Comparison of ENCODE assay signal across 8 cellular contexts in the genomic region with DNA sequence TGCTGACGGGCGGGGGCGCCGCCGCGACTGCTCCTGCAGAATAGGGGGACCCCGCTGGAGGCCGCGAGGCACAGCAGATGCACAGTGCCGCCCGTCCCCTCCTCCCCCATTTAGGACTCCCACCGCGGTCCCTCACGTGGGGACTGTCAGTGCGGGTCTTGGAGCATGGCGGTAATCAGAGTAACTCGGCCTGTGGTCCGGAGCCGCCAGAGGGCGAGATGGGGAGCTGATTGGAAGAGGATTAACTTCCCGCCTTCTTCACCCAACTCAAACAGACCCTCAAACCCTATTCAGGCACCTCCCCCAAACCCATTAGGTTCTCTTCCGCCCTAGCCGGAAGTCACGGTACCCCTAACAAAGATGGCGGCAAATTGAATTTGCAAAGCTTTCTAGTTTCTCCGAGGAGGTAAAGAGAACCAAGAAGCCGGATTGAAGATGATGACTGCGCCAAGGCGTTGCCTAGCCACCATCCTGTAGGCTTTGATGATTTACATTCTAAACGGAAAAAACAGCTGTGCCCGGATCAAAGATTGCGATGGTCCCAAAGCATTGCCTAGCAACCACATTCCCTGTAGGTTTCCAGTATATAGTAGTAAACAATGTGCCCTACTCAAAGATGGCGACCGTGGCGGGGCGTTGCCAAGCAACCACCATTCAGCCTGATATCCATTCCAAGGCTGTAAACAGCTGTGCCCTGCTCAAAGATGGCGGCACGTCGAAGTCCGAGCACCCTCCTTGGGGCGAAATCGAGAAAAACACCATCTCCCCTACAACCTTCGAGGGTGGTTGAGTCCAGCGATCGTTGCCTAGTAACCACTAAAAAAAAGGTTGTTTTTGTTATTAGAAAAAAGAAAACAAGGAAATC.
DNase-seq lines count a peak whose midpoint lies in the region; ATAC-seq and FAIRE-seq lines count a peak whose summit lies in the region.

A gene with protein sequence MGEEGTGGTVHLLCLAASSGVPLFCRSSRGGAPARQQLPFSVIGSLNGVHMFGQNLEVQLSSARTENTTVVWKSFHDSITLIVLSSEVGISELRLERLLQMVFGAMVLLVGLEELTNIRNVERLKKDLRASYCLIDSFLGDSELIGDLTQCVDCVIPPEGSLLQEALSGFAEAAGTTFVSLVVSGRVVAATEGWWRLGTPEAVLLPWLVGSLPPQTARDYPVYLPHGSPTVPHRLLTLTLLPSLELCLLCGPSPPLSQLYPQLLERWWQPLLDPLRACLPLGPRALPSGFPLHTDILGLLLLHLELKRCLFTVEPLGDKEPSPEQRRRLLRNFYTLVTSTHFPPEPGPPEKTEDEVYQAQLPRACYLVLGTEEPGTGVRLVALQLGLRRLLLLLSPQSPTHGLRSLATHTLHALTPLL (minus strand): TSS at position 296 of the 865 bp plus-strand sequence. CDS start 186 bp downstream, at position 110.

- ATAC-seq in GM18502 (IDR thresholded peaks at IDR 0.05; ENCODE audit: poor library complexity, unreplicated experiment) (peak; percentile 57), HG03175 (IDR thresholded peaks at IDR 0.05; ENCODE audit: unreplicated experiment) (peak; percentile 52)

- peak; percentile 99 for FAIRE-seq in islet of Langerhans (lab: Jason Lieb, UNC)

- DNase-seq in NCI-H446 (lab: John Stamatoyannopoulos, UW) = peak; percentile 98 to 99
- DNase-seq in activated CD4-positive, CD25-positive, alpha-beta regulatory T cell treated with anti-CD3 and anti-CD28 coated beads, Interleukin-2, amount 50 U/mL, for 72 hours = peak; percentile 87
- DNase-seq in cerebellar cortex (ENCODE audit: low spot score) = peak; percentile 99
- peak; percentile 81 to 89 for DNase-seq in stimulated activated CD4-positive, alpha-beta T cell treated with anti-CD3 and anti-CD28 coated beads, Interleukin-12 subunit alpha, Interleukin-12 subunit beta, amount 100 ng/mL, for 24 hours (ENCODE audit: low read depth in 2 of 2)
- no peak for DNase-seq in SKM-1 (lab: John Stamatoyannopoulos, UW; ENCODE audit: unreplicated experiment)
